In genomic region chr7:16130127-16131110, GRCh38 we compare ENCODE assay signal across 16 cellular contexts.
DNase-seq lines count a peak whose midpoint lies in the region; ATAC-seq, FAIRE-seq and TF ChIP-seq lines count a peak whose summit lies in the region.
"Had no signal": no experiment of that assay in that cellular context is flagged by ENCODE, and none has a peak within 500 bp of the region (broad histone marks: within the 10 kb centered on the region; RNA-seq: fewer than 3 reads in every experiment).

No MANE protein-coding gene starts in this region.

- H3K4me1 ChIP-seq in keratinocyte (ENCODE audit: control insufficient read depth, extremely low read depth, insufficient read depth, low read length): no peaks in the 10 kb centered on the region

- no peaks in the 10 kb centered on the region for H3K9me3 ChIP-seq in keratinocyte (ENCODE audit: control insufficient read depth, low read depth, low read length)

- FAIRE-seq in keratinocyte (lab: Jason Lieb, UNC): no peak
- FAIRE-seq in urothelium cell line (lab: Jason Lieb, UNC): no peak

- H3K4me3 ChIP-seq in LNCaP clone FGC (ENCODE audit: low read depth, low read length): no peak overlapping the region
- no peak overlapping the region for H3K4me3 ChIP-seq in choroid plexus epithelial cell (ENCODE audit: low read depth, low read length)
- H3K4me3 ChIP-seq in keratinocyte (ENCODE audit: control insufficient read depth in 2 of 3, extremely low read depth in 1 of 3, insufficient read depth in 2 of 3, low read depth in 1 of 3, low read length in 3 of 3): no peak overlapping the region

- H3K27ac ChIP-seq in keratinocyte (ENCODE audit: control insufficient read depth, insufficient read depth, low read length): no peak overlapping the region
- H3K27ac ChIP-seq: KMS-11 had no signal

- dilution Hi-C loops in keratinocyte (cut with MboI; ENCODE audit: extremely low pct_ligation_motif_present, low sequenced_read_pairs): no loop called here

- TF ChIP-seq CTCF in LNCaP clone FGC (IDR thresholded peaks at IDR 0.05; ENCODE audit: control insufficient read depth, extremely low read depth, insufficient read depth) (no peak), choroid plexus epithelial cell (conservative IDR thresholded peaks at IDR 0.05; ENCODE audit: low read depth, low read length) (no peak), keratinocyte (optimal IDR thresholded peaks at IDR 0.05 in 1 of 3, IDR thresholded peaks at IDR 0.05 in 1 of 3, conservative IDR thresholded peaks at IDR 0.05 in 1 of 3; ENCODE audit: extremely low read depth in 1 of 3, insufficient read depth in 2 of 3, low read length in 3 of 3) (no peak)

- no peak overlapping the region for H3K9ac ChIP-seq in keratinocyte (ENCODE audit: control insufficient read depth, extremely low read depth, insufficient read depth, low read length)
- H3K9ac ChIP-seq: KMS-11 had no signal

- H3K9me1 ChIP-seq in keratinocyte (ENCODE audit: control insufficient read depth, extremely low read depth, insufficient read depth, low read length): no peaks in the 10 kb centered on the region

- no peaks in the 10 kb centered on the region for H3K27me3 ChIP-seq in keratinocyte (ENCODE audit: control insufficient read depth, extremely low read depth, insufficient read depth, low read length)

- no peak overlapping the region for H2AFZ ChIP-seq in keratinocyte (ENCODE audit: control insufficient read depth, low read length)

- H4K20me1 ChIP-seq in keratinocyte (ENCODE audit: control insufficient read depth, extremely low read depth, insufficient read depth, low read length): no peaks in the 10 kb centered on the region

- DNase-seq in AG08395 (ENCODE audit: low spot score) (peak; percentile 38), LNCaP clone FGC (ENCODE audit: low read depth) (peak; percentile 69), choroid plexus epithelial cell (ENCODE audit: low read depth) (peak; percentile 17), keratinocyte (ENCODE audit: low read depth, low spot score) (no peak), mesenteric fat pad (ENCODE audit: low spot score) (no peak), urothelium cell line (ENCODE audit: low spot score) (no peak)
- no peak for DNase-seq in stimulated activated naive CD8-positive, alpha-beta T cell treated with anti-CD3 and anti-CD28 coated beads, Interleukin-15, Interleukin-2, amounts not matched to agents 100 U/mL and 50 U/mL, for 24 hours
- DNase-seq: activated CD4-positive, CD25-positive, alpha-beta regulatory T cell treated with anti-CD3 and anti-CD28 coated beads, Interleukin-2, amount 50 U/mL, for 72 hours; activated T-cell treated with anti-CD3 and anti-CD28 coated beads, Interleukin-2, amount 50 U/mL, for 4 hours; AML-193; islet precursor cell; NCI-H2081; NK-92 treated with Interleukin-12 subunit alpha and Interleukin-12 subunit beta, amount 100 ng/mL, for 24 hours had no signal

- no peaks in the 10 kb centered on the region for H3K79me2 ChIP-seq in keratinocyte (ENCODE audit: control insufficient read depth, insufficient read depth, low read length)

- ATAC-seq in stimulated activated naive CD8-positive, alpha-beta T cell treated with anti-CD3 and anti-CD28 coated beads, Interleukin-15, Interleukin-2, amounts not matched to agents 100 U/mL and 50 U/mL, for 24 hours: no peak
- ATAC-seq in HG03175 (IDR thresholded peaks at IDR 0.05; ENCODE audit: unreplicated experiment): no peak
- ATAC-seq: activated T-cell treated with anti-CD3 and anti-CD28 coated beads, Interleukin-2, amount 50 U/mL, for 4 hours; esophagus mucosa had no signal

- no peaks in the 10 kb centered on the region for H3K36me3 ChIP-seq in keratinocyte (ENCODE audit: control insufficient read depth in 2 of 2, extremely low read depth in 1 of 2, insufficient read depth in 2 of 2, low read length in 2 of 2)

- peak overlapping the region; percentile 28 for H3K4me2 ChIP-seq in keratinocyte (ENCODE audit: control insufficient read depth, extremely low read depth, insufficient read depth, low read depth, low read length)
- H3K4me2 ChIP-seq: KMS-11 had no signal

Comparison
In these comparisons a context has a peak if more than half of its experiments do, and no peak if none do; other contexts are left out.
1. DNase-seq: peak in AG08395 (single experiment), LNCaP clone FGC (single experiment) and choroid plexus epithelial cell (single experiment); none in keratinocyte (single experiment), stimulated activated naive CD8-positive, alpha-beta T cell treated with anti-CD3 and anti-CD28 coated beads, Interleukin-15, Interleukin-2, amounts not matched to agents 100 U/mL and 50 U/mL, for 24 hours (single experiment), mesenteric fat pad (single experiment) and urothelium cell line (single experiment).